Comparison of ENCODE assay signal across 33 cellular contexts in genomic region chr11:6132431-6132830, GRCh38. TPM values are rescaled to one million over a fixed set of nuclear protein-coding genes. Genes with fewer than 3 reads are reported as not detected.
"Had no signal": no experiment of that assay in that cellular context is flagged by ENCODE, and none has a peak within 500 bp of the region (broad histone marks: within the 10 kb centered on the region; RNA-seq: fewer than 3 reads in every experiment).

No MANE protein-coding gene starts in this region.

- H3K4me3 ChIP-seq: neural progenitor cell, ovary, psoas muscle, skin epidermis, smooth muscle cell, spleen, suprapubic skin, testis, tibial artery, transverse colon, upper lobe of right lung, uterus had no signal

- H3K9me3 ChIP-seq: ovary, psoas muscle, spleen, suprapubic skin, testis, tibial artery, transverse colon, upper lobe of right lung, uterus had no signal

- H3K27ac ChIP-seq: neural progenitor cell, ovary, parathyroid adenoma, psoas muscle, skin epidermis, spleen, suprapubic skin, testis, tibial artery, transverse colon, upper lobe of right lung, uterus had no signal

- H3K27me3 ChIP-seq: neural progenitor cell, ovary, spleen, suprapubic skin, testis, tibial artery, transverse colon, upper lobe of right lung, uterus had no signal

- H3K36me3 ChIP-seq: neural progenitor cell, ovary, spleen, suprapubic skin, tibial artery, transverse colon, upper lobe of right lung, uterus had no signal

- H3K79me2 ChIP-seq: parathyroid adenoma had no signal

- H3K4me2 ChIP-seq: neural progenitor cell, smooth muscle cell had no signal

- ATAC-seq: naive thymus-derived CD4-positive, alpha-beta T cell; natural killer cell; psoas muscle; right cardiac atrium; sciatic nerve; stimulated activated effector memory CD8-positive, alpha-beta T cell treated with anti-CD3 and anti-CD28 coated beads, Interleukin-12 subunit alpha, Interleukin-12 subunit beta, amount 100 ng/mL, for 72 hours; stimulated activated naive B cell treated with anti-CD40 and anti-IgM and Interleukin-4, amounts not matched to agents 10 μg/mL and 1 μg/mL and 100 μg/mL, for 72 hours; upper lobe of right lung had no signal

- H3K4me1 ChIP-seq: neural progenitor cell, parathyroid adenoma, psoas muscle, suprapubic skin, testis, tibial artery, transverse colon, upper lobe of right lung, uterus had no signal

- DNase-seq: naive thymus-derived CD4-positive, alpha-beta T cell; natural killer cell; occipital lobe; ovary; posterior cingulate gyrus; psoas muscle; right cardiac atrium; spleen; stimulated activated CD4-positive, alpha-beta T cell treated with anti-CD3 and anti-CD28 coated beads, Interleukin-12 subunit alpha, Interleukin-12 subunit beta, amount 100 ng/mL, for 4 hours; stimulated activated CD4-positive, alpha-beta T cell treated with anti-CD3 and anti-CD28 coated beads, Interleukin-2, amount 100 ng/mL, for 24 hours; stimulated activated CD4-positive, alpha-beta T cell treated with anti-CD3 and anti-CD28 coated beads, Interleukin-2, amount 100 ng/mL, for 48 hours; stimulated activated CD4-positive, alpha-beta T cell treated with anti-CD3 and anti-CD28 coated beads, Interleukin-4, amount 100 ng/mL, for 24 hours; stimulated activated naive B cell treated with anti-CD40 and anti-IgM and Interleukin-4, amounts not matched to agents 10 μg/mL and 1 μg/mL and 100 μg/mL, for 72 hours; stimulated activated naive CD4-positive, alpha-beta T cell treated with Interleukin-2 at 50 U/mL for 16 hours; substantia nigra; testis; tibial artery; transverse colon; upper lobe of right lung; uterus had no signal

- H2AFZ ChIP-seq: neural progenitor cell, parathyroid adenoma had no signal

- H3K9ac ChIP-seq: neural progenitor cell, parathyroid adenoma had no signal

RNA-seq across cellular contexts. Expression of gene OR56B4, which starts 24.9 kb away (rescaled TPM):
- total RNA-seq: naive thymus-derived CD4-positive, alpha-beta T cell; natural killer cell; occipital lobe; osteoblast; ovary; progenitor cell of endocrine pancreas; psoas muscle; renal cortical epithelial cell; right cardiac atrium; sciatic nerve; smooth muscle cell; spleen; suprapubic skin; testis; transverse colon; upper lobe of right lung; urinary bladder; uterus had no signal
- polyA plus RNA-seq: naive thymus-derived CD4-positive, alpha-beta T cell; neural cell; ovary; psoas muscle; right cardiac atrium; smooth muscle cell; spleen; thymus; urinary bladder had no signal

RNA-seq across cellular contexts. Expression of gene OR52B2, which starts 37.7 kb away (rescaled TPM):
- total RNA-seq: naive thymus-derived CD4-positive, alpha-beta T cell; occipital lobe; osteoblast; ovary; progenitor cell of endocrine pancreas; psoas muscle; renal cortical epithelial cell; right cardiac atrium; sciatic nerve; smooth muscle cell; suprapubic skin; upper lobe of right lung; urinary bladder; uterus had no signal
- polyA plus RNA-seq: naive thymus-derived CD4-positive, alpha-beta T cell; neural cell; ovary; psoas muscle; right cardiac atrium; smooth muscle cell; spleen; thymus; urinary bladder had no signal
